In the genomic region with DNA sequence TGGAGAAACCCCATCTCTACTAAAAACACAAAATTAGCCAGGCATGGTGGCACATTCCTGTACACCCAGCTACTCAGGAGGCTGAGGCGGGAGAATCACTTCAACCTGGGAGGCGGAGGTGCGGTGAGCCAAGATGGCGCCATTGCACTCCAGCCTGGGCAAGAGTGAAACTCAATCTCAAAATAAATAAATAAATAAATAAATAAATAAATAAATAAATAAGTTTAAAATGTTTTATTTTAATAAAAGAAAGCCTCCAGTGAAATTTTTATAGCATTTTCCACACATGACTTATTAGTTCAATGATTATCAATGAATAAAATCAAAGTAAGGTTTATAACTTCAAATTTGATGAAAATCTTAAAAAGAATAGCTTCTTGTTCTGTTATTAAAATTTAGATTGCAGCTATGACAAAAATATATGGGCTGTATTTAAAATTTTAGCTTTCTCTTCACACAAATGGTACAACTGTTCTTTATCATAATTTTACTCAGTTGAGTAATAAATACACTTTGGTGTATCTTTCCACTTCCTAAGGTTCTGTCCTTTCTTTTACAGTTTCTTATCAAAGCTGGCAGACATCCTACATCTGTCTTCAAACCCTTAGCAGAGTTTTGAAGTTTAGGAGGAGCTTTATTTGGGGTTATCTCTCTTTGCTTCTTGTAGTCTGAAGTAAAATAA, we compare ENCODE assay signal across 1 cellular context.
TF ChIP-seq lines count a peak whose summit lies in the region.

No MANE protein-coding gene starts in this region.

TF ChIP-seq in K562, 482 proteins besides CTCF, POLR2A, EP300 and RAD21 (continued from another document):
- TF ChIP-seq GTF2F1 (IDR thresholded peaks at IDR 0.05; ENCODE audit: low read depth, low read length) (no peak), GTF3C2 (IDR thresholded peaks at IDR 0.05; ENCODE audit: borderline replicate concordance, extremely low read depth, insufficient read length) (no peak), KLF16 (IDR thresholded peaks at IDR 0.05) (0 out of 2 replicates have a peak, but pooled peaks have one; percentile 46), MEIS2 (IDR thresholded peaks at IDR 0.05; ENCODE audit: partially characterized antibody) (peak; percentile 87), PML (IDR thresholded peaks at IDR 0.05; ENCODE audit: low read length) (0 out of 2 replicates have a peak, but pooled peaks have one; percentile 41), STAT5A (IDR thresholded peaks at IDR 0.05; ENCODE audit: borderline replicate concordance, low read length) (peak; percentile 49; the same call in 1 of the 2 replicates), NFIC (IDR thresholded peaks at IDR 0.05) (peak; percentile 50), GATAD2B (IDR thresholded peaks at IDR 0.05; ENCODE audit: borderline replicate concordance) (0 out of 2 replicates have a peak, but pooled peaks have one; percentile 42), MTA1 (IDR thresholded peaks at IDR 0.05; ENCODE audit: borderline replicate concordance) (no peak), ETV6 (IDR thresholded peaks at IDR 0.05; ENCODE audit: borderline replicate concordance in 1 of 2, low read depth in 2 of 2, low read length in 1 of 2) (no peak), ETV6 (CRISPR knock-in tag; IDR thresholded peaks at IDR 0.05; ENCODE audit: borderline replicate concordance) (no peak), SREBF2 (CRISPR knock-in tag; IDR thresholded peaks at IDR 0.05) (no peak)
